13 cellular contexts compared by ENCODE assay signal in the genomic region with DNA sequence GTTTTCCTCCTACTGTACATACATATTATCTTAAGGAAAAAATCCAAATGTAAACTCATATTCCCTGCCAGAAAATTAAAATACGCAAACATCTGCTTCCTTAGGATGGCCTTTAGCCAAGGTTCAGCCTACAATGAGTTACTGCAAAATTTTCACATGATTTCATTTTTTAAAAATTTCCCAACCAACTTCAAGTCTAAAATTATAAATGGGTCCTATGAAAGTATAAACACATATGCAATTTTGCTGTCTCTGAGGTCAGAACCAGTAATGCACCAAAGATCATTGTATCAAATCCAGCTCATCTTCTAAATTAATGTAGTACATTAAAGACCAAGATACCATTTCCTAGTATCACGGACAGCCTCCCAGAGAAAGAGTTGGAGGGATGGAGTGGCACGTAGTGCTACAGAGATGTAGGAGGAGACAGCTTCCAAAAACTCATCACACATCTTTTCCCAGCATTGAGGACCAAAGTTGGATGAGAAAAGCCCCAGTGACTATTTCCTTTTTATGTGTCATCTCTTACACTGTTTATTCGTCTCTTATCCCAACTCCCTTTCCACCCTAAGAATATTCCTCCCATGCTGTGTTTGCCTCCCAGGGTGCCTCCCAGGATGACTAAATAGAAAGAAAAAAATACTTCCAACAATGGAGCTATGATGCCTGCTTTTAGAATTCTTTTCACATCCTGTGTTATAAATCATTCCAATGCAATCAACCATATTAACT.
DNase-seq lines count a peak whose midpoint lies in the region; ATAC-seq, FAIRE-seq and TF ChIP-seq lines count a peak whose summit lies in the region.
"Had no signal": no experiment of that assay in that cellular context is flagged by ENCODE, and none has a peak within 500 bp of the region (broad histone marks: within the 10 kb centered on the region; RNA-seq: fewer than 3 reads in every experiment).

No MANE protein-coding gene starts in this region.

- dilution Hi-C loops in endothelial cell of umbilical vein (cut with MboI; ENCODE audit: extremely low pct_ligation_motif_present, low sequenced_read_pairs) = no loop called here

- whole genome bisulfite sequencing in mesenchymal stem cell = 73% methylated on average over 4 of the region's 4 CpGs

- no peaks in the 10 kb centered on the region for H3K9me3 ChIP-seq in MG63
- H3K9me3 ChIP-seq in endothelial cell of umbilical vein (replicated peaks; ENCODE audit: control insufficient read depth, insufficient read depth, low read length) = no peaks in the 10 kb centered on the region
- no peaks in the 10 kb centered on the region for H3K9me3 ChIP-seq in mesenchymal stem cell (ENCODE audit: control insufficient read depth, low read length)
- no peaks in the 10 kb centered on the region for H3K9me3 ChIP-seq in uterus
- no peaks in the 10 kb centered on the region for H3K9me3 ChIP-seq in lower lobe of right lung
- H3K9me3 ChIP-seq: tibial nerve had no signal

- no peak overlapping the region for H2BK15ac ChIP-seq in mesenchymal stem cell (ENCODE audit: low read depth, poor library complexity, severe bottlenecking)

- no peak overlapping the region for H2AFZ ChIP-seq in endothelial cell of umbilical vein (ENCODE audit: low read depth, low read length)
- H2AFZ ChIP-seq in mesenchymal stem cell (ENCODE audit: low read depth, low read length) = no peak overlapping the region

- H3K14ac ChIP-seq in mesenchymal stem cell (ENCODE audit: low read length in 2 of 2) = no peak overlapping the region

- POLR2A ChIA-PET in endothelial cell of umbilical vein (lab: Charles Lee) = no interaction called here

- no peaks in the 10 kb centered on the region for H4K20me1 ChIP-seq in endothelial cell of umbilical vein (replicated peaks; ENCODE audit: control insufficient read depth, extremely low read depth, insufficient read depth, low read length)

- CTCF ChIA-PET in endothelial cell of umbilical vein (lab: Charles Lee) = interaction anchor here (0.8 to 3.8 kb wide), 17 partner anchors 12 to 1096 kb away, joined by 3 to 27 read pairs (median 4); no protein-coding TSS in a partner anchor

- no TSS peak for BruUV-seq in endothelial cell of umbilical vein (replicated peaks; lab: Mats Ljungman, UMichigan)

- H2BK120ac ChIP-seq in mesenchymal stem cell (ENCODE audit: low read depth, low read length) = no peak overlapping the region

- no peak overlapping the region for H4K8ac ChIP-seq in mesenchymal stem cell (ENCODE audit: low read length)

- no peaks in the 10 kb centered on the region for H3K27me3 ChIP-seq in MG63
- H3K27me3 ChIP-seq in endothelial cell of umbilical vein (ENCODE audit: control insufficient read depth in 2 of 2, insufficient read depth in 2 of 2, low read length in 2 of 2) = no peaks in the 10 kb centered on the region
- H3K27me3 ChIP-seq in mesenchymal stem cell (ENCODE audit: control insufficient read depth in 1 of 2, insufficient read depth in 1 of 2, low read length in 2 of 2) = no peaks in the 10 kb centered on the region
- H3K27me3 ChIP-seq in uterus = no peaks in the 10 kb centered on the region
- H3K27me3 ChIP-seq in lower lobe of right lung (ENCODE audit: low read depth) = no peaks in the 10 kb centered on the region
- H3K27me3 ChIP-seq: tibial nerve had no signal

- no peaks in the 10 kb centered on the region for H3K36me3 ChIP-seq in MG63
- no peaks in the 10 kb centered on the region for H3K36me3 ChIP-seq in endothelial cell of umbilical vein (ENCODE audit: control insufficient read depth in 2 of 2, extremely low read depth in 1 of 2, insufficient read depth in 2 of 2, low read length in 2 of 2)
- no peaks in the 10 kb centered on the region for H3K36me3 ChIP-seq in mesenchymal stem cell (ENCODE audit: control insufficient read depth in 1 of 2, insufficient read depth in 2 of 2, low read depth in 1 of 2, low read length in 2 of 2)
- H3K36me3 ChIP-seq in uterus = no peaks in the 10 kb centered on the region
- no peaks in the 10 kb centered on the region for H3K36me3 ChIP-seq in lower lobe of right lung
- H3K36me3 ChIP-seq: tibial nerve had no signal

- peak; percentile 58 for DNase-seq in MG63
- DNase-seq in endothelial cell of umbilical vein (ENCODE audit: low read depth, low spot score) = peak; percentile 77
- peak; percentile 56 for DNase-seq in mesenchymal stem cell
- no peak for DNase-seq in uterus
- DNase-seq in lower lobe of right lung = no peak
- DNase-seq: activated naive CD8-positive, alpha-beta T cell treated with anti-CD3 and anti-CD28 coated beads, Interleukin-2, amount 10 ng/mL, durations not matched to agents 7 days and 5 days; effector memory CD8-positive, alpha-beta T cell; NCI-H1092; NCI-H524 treated with DMSO at 0.1 percent for 48 hours; SHP77 had no signal

- H3K4ac ChIP-seq in mesenchymal stem cell (ENCODE audit: low read depth in 1 of 2, low read length in 2 of 2) = no peak overlapping the region

- H3K9ac ChIP-seq in endothelial cell of umbilical vein (replicated peaks; ENCODE audit: extremely low read depth, insufficient read depth, low read length) (no peak overlapping the region), mesenchymal stem cell (ENCODE audit: low read length) (peak overlapping the region; percentile 55)

- H3K79me2 ChIP-seq in endothelial cell of umbilical vein (ENCODE audit: control insufficient read depth, insufficient read depth, low read length) = no peaks in the 10 kb centered on the region

- TF ChIP-seq POLR2A in endothelial cell of umbilical vein (IDR thresholded peaks at IDR 0.05; ENCODE audit: low read depth, low read length) (no peak), uterus (IDR thresholded peaks at IDR 0.05) (no peak)

- no peaks in the 10 kb centered on the region for H3K9me1 ChIP-seq in endothelial cell of umbilical vein (replicated peaks; ENCODE audit: control insufficient read depth, extremely low read depth, insufficient read depth, low read length)

- intact Hi-C loops in endothelial cell of umbilical vein (cut with micrococcal nuclease) (loop anchor here (5.0 kb wide), 1 partner anchor 846 kb away; no protein-coding TSS in a partner anchor), uterus (cut with DNase I; ENCODE audit: low total_unique reads) (no loop called here), lower lobe of right lung (cut with DNase I) (no loop called here)

- H3K23ac ChIP-seq in mesenchymal stem cell (ENCODE audit: low read length in 2 of 2) = no peak overlapping the region

- H3K18ac ChIP-seq in mesenchymal stem cell (ENCODE audit: low read depth in 1 of 2, low read length in 2 of 2) = no peak overlapping the region

- no peak for FAIRE-seq in endothelial cell of umbilical vein (lab: Jason Lieb, UNC)

- no peak overlapping the region for H2BK5ac ChIP-seq in mesenchymal stem cell (ENCODE audit: low read depth, low read length, poor library complexity, severe bottlenecking)

- TF ChIP-seq CTCF in endothelial cell of umbilical vein (IDR thresholded peaks at IDR 0.05; ENCODE audit: extremely low read depth in 1 of 2, insufficient read depth in 1 of 2, low read depth in 1 of 2, low read length in 2 of 2) (no peak), uterus (IDR thresholded peaks at IDR 0.05) (no peak), lower lobe of right lung (IDR thresholded peaks at IDR 0.05) (no peak)

- H2AK5ac ChIP-seq in mesenchymal stem cell (ENCODE audit: low read length, severe bottlenecking) = no peak overlapping the region

- no peak overlapping the region for H4K91ac ChIP-seq in mesenchymal stem cell (ENCODE audit: low read length)

- H3K4me1 ChIP-seq in endothelial cell of umbilical vein (ENCODE audit: control insufficient read depth, extremely low read depth, insufficient read depth, low read length) = peaks cover 9% of the 10 kb centered on the region
- no peaks in the 10 kb centered on the region for H3K4me1 ChIP-seq in mesenchymal stem cell (ENCODE audit: control insufficient read depth, insufficient read depth, low read depth, low read length)
- H3K4me1 ChIP-seq in uterus = no peaks in the 10 kb centered on the region
- no peaks in the 10 kb centered on the region for H3K4me1 ChIP-seq in lower lobe of right lung

- H2BK12ac ChIP-seq in mesenchymal stem cell (ENCODE audit: low read length in 2 of 2) = no peak overlapping the region

- H3K4me3 ChIP-seq in MG63 (no peak overlapping the region), endothelial cell of umbilical vein (replicated peaks in 1 of 3; ENCODE audit: insufficient read depth in 1 of 3, low read depth in 1 of 3, low read length in 3 of 3) (no peak overlapping the region), mesenchymal stem cell (ENCODE audit: insufficient read depth in 1 of 2, low read depth in 1 of 2, low read length in 2 of 2) (no peak overlapping the region), uterus (no peak overlapping the region), lower lobe of right lung (no peak overlapping the region)
- H3K4me3 ChIP-seq: tibial nerve had no signal

- ATAC-seq in GM21529 (IDR thresholded peaks at IDR 0.05; ENCODE audit: unreplicated experiment) (no peak), HG03139 (IDR thresholded peaks at IDR 0.05; ENCODE audit: unreplicated experiment) (no peak), lower lobe of right lung (no peak)
- ATAC-seq: effector memory CD8-positive, alpha-beta T cell had no signal

- H3K27ac ChIP-seq in endothelial cell of umbilical vein (ENCODE audit: insufficient read depth, low read depth, low read length) = no peak overlapping the region
- peak overlapping the region; percentile 38 for H3K27ac ChIP-seq in mesenchymal stem cell (ENCODE audit: low read length, poor library complexity, severe bottlenecking)
- H3K27ac ChIP-seq in uterus = peak overlapping the region; percentile 26 to 28
- no peak overlapping the region for H3K27ac ChIP-seq in lower lobe of right lung

- no peaks in the 10 kb centered on the region for H3K79me1 ChIP-seq in mesenchymal stem cell (replicated peaks; ENCODE audit: low read length, poor library complexity, severe bottlenecking)

- H3K4me2 ChIP-seq in endothelial cell of umbilical vein (ENCODE audit: insufficient read depth, low read length) = no peak overlapping the region
- H3K4me2 ChIP-seq in mesenchymal stem cell (ENCODE audit: low read length, poor library complexity, severe bottlenecking) = no peak overlapping the region

TF ChIP-seq in endothelial cell of umbilical vein, 7 proteins besides CTCF, POLR2A, EP300 and RAD21:
- TF ChIP-seq, protein P1, sequence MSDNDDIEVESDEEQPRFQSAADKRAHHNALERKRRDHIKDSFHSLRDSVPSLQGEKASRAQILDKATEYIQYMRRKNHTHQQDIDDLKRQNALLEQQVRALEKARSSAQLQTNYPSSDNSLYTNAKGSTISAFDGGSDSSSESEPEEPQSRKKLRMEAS (IDR thresholded peaks at IDR 0.05; ENCODE audit: insufficient read depth, insufficient read length) = no peak
- TF ChIP-seq MYC (IDR thresholded peaks at IDR 0.05; ENCODE audit: low read depth, low read length) (no peak), EZH2 (IDR thresholded peaks at IDR 0.05; ENCODE audit: borderline replicate concordance, low read depth, low read length, severe bottlenecking) (no peak), FOS (IDR thresholded peaks at IDR 0.05; ENCODE audit: borderline replicate concordance, insufficient read depth, low read length) (no peak), POLR2AphosphoS5 (IDR thresholded peaks at IDR 0.05; ENCODE audit: insufficient read depth, low read depth, low read length) (no peak), JUN (IDR thresholded peaks at IDR 0.05; ENCODE audit: borderline replicate concordance, insufficient read depth, insufficient read length, low read depth) (no peak), GATA2 (IDR thresholded peaks at IDR 0.05; ENCODE audit: insufficient read depth, insufficient read length, low read depth, low read length) (no peak)

Comparison
In these comparisons a context has a peak if more than half of its experiments do, and no peak if none do; other contexts are left out.
1. DNase-seq: peak in MG63 (single experiment), endothelial cell of umbilical vein (single experiment) and mesenchymal stem cell (single experiment); none in uterus (0 of 2) and lower lobe of right lung (single experiment).
2. H3K27ac ChIP-seq: peak in mesenchymal stem cell (single experiment) and uterus (2 of 2); none in endothelial cell of umbilical vein (single experiment) and lower lobe of right lung (single experiment).